Comparison of ENCODE assay signal across 15 cellular contexts in the genomic region with DNA sequence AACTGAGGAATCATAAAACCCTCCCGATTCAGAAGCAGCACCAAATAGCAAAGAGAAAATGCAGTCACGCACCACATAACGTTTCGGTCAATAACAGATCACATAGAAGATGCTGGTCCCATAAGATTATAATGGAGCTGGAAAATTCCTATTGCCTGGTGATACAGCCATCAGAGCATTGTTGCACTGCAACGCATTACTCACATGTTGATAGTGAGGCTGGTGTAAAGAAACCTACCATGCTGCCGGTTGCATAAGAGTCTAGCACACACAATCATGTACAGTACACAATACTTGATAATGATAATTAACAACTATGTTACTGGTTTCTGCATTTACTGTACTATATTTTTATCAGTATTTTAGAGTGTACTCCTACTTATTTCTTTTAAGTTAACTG. TPM values are rescaled to one million over a fixed set of nuclear protein-coding genes. Genes with fewer than 3 reads are reported as not detected.
DNase-seq lines count a peak whose midpoint lies in the region; ATAC-seq, FAIRE-seq and TF ChIP-seq lines count a peak whose summit lies in the region.
"Had no signal": no experiment of that assay in that cellular context is flagged by ENCODE, and none has a peak within 500 bp of the region (broad histone marks: within the 10 kb centered on the region; RNA-seq: fewer than 3 reads in every experiment).

No MANE protein-coding gene starts in this region.

- no peaks in the 10 kb centered on the region for H3K9me3 ChIP-seq in osteoblast (ENCODE audit: low read depth, low read length)

- no peaks in the 10 kb centered on the region for H3K4me1 ChIP-seq in osteoblast (ENCODE audit: insufficient read depth, low read length)

- H3K36me3 ChIP-seq in bronchial epithelial cell (ENCODE audit: control insufficient read depth, insufficient read depth, low read length) = peaks cover 2% of the 10 kb centered on the region
- no peaks in the 10 kb centered on the region for H3K36me3 ChIP-seq in osteoblast (ENCODE audit: insufficient read depth, low read length)
- H3K36me3 ChIP-seq: BLaER1 treated with 17β-estradiol and CSF1 and Interleukin-3, amounts not matched to agents 10 nM and 100 nM had no signal

- no peaks in the 10 kb centered on the region for H4K20me1 ChIP-seq in osteoblast (ENCODE audit: insufficient read depth, low read length)
- H4K20me1 ChIP-seq: BLaER1 treated with 17β-estradiol and CSF1 and Interleukin-3, amounts not matched to agents 10 nM and 100 nM had no signal

- H2AFZ ChIP-seq in osteoblast (ENCODE audit: low read length) = no peak overlapping the region

- ATAC-seq in left lobe of liver (no peak), HG03439 (IDR thresholded peaks at IDR 0.05; ENCODE audit: unreplicated experiment) (no peak)
- ATAC-seq: HCT116 had no signal

- TF ChIP-seq CTCF in D721Med (IDR thresholded peaks at IDR 0.05; ENCODE audit: insufficient read depth, missing control alignments) (no peak), bronchial epithelial cell (IDR thresholded peaks at IDR 0.05; ENCODE audit: insufficient read depth, low read length, severe bottlenecking) (no peak), fibroblast of the aortic adventitia (IDR thresholded peaks at IDR 0.05; ENCODE audit: insufficient read depth, low read length) (no peak), osteoblast (IDR thresholded peaks at IDR 0.05; ENCODE audit: extremely low read depth, low read depth, low read length) (no peak)

- no peak overlapping the region for H3K4me2 ChIP-seq in osteoblast (ENCODE audit: insufficient read depth, low read length)
- H3K4me2 ChIP-seq: BLaER1 treated with 17β-estradiol and CSF1 and Interleukin-3, amounts not matched to agents 10 nM and 100 nM had no signal

- H3K79me2 ChIP-seq in osteoblast (ENCODE audit: insufficient read depth, low read length) = peaks cover 58% of the 10 kb centered on the region

- DNase-seq in D721Med (ENCODE audit: insufficient read length, low spot score) = no peak
- peak; percentile 33 for DNase-seq in bronchial epithelial cell (ENCODE audit: low read depth)
- DNase-seq in fibroblast of the aortic adventitia (ENCODE audit: low read depth) = peak; percentile 20
- DNase-seq in osteoblast (ENCODE audit: insufficient read length, low spot score, missing footprints) = peak; percentile 51
- no peak for DNase-seq in left lobe of liver (ENCODE audit: low spot score)
- no peak for DNase-seq in activated CD4-positive, CD25-positive, alpha-beta regulatory T cell (lab: John Stamatoyannopoulos, UW)
- DNase-seq in 8988T = no peak
- DNase-seq: CD4-positive, CD25-positive, alpha-beta regulatory T cell; DMS 273 treated with DMSO at 0.1 percent for 48 hours had no signal

- H3K4me3 ChIP-seq in bronchial epithelial cell (ENCODE audit: low read depth, low read length) (no peak overlapping the region), fibroblast of the aortic adventitia (ENCODE audit: low read depth, low read length) (no peak overlapping the region), osteoblast (ENCODE audit: insufficient read depth, low read length) (no peak overlapping the region)
- H3K4me3 ChIP-seq: BLaER1 treated with 17β-estradiol and CSF1 and Interleukin-3, amounts not matched to agents 10 nM and 100 nM had no signal

- peak; percentile 86 for FAIRE-seq in D721Med (lab: Jason Lieb, UNC)
- no peak for FAIRE-seq in bronchial epithelial cell (lab: Jason Lieb, UNC)
- FAIRE-seq: H54 had no signal

- no peak overlapping the region for H3K27ac ChIP-seq in osteoblast (ENCODE audit: low read depth, low read length)
- H3K27ac ChIP-seq: 22Rv1; BLaER1 treated with 17β-estradiol and CSF1 and Interleukin-3, amounts not matched to agents 10 nM and 100 nM had no signal

- H3K27me3 ChIP-seq in bronchial epithelial cell (ENCODE audit: control insufficient read depth, insufficient read depth, low read length) = no peaks in the 10 kb centered on the region
- H3K27me3 ChIP-seq in osteoblast (ENCODE audit: insufficient read depth, low read length) = no peaks in the 10 kb centered on the region

RNA-seq across cellular contexts. Expression of a gene that starts 32.5 kb away (rescaled TPM):
- total RNA-seq in bronchial epithelial cell (28.4 and 31.9 TPM in 2 replicates), fibroblast of the aortic adventitia (ENCODE audit: low replicate concordance) (7.3 and 12.8 TPM in 2 replicates), osteoblast (3.3 and 5.0 TPM in 2 replicates), left lobe of liver (102 TPM)
- total RNA-seq: HT-29 had no signal

Comparison
In these comparisons a context has a peak if more than half of its experiments do, and no peak if none do; other contexts are left out.
1. DNase-seq: peak in bronchial epithelial cell (single experiment), fibroblast of the aortic adventitia (single experiment) and osteoblast (single experiment); none in D721Med (single experiment), left lobe of liver (single experiment), activated CD4-positive, CD25-positive, alpha-beta regulatory T cell (0 of 4) and 8988T (single experiment).